In the genomic region with DNA sequence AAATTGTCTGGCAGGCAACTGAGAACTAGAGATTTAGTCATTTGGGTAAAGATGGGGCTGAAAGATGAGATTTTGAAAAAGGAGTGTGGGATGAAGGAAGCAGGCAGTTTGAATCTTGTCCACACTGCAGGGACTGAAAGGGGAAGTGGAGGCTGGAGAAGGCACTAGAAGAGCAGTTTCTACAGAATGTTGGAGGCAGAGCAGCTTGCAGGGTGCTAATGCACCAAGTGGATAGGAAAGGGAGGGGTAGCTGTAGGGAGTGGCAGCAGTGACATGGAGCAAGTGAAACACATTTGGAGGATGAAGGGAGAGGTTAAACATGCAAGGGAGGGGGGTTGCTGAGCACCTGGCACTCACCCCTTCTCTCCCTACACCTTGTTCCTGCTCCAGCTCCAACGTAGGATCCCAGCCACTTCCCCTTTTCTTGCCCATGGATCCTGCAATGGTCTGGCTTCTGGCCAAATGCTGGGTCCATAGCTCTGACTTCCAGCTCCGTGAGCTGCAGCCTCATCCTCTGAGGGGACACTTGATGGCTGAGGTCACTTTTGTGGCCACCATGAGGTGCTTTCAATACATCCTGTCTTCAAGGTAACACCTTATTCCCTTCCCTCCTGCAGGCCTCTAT, we compare ENCODE assay signal across 22 cellular contexts. TPM values are rescaled to one million over a fixed set of nuclear protein-coding genes. Genes with fewer than 3 reads are reported as not detected.
A peak's percentile ranks its signal among the peaks of the same experiment; 100 is the strongest.
DNase-seq lines count a peak whose midpoint lies in the region; ATAC-seq and TF ChIP-seq lines count a peak whose summit lies in the region.
"Had no signal": no experiment of that assay in that cellular context is flagged by ENCODE, and none has a peak within 500 bp of the region (broad histone marks: within the 10 kb centered on the region; RNA-seq: fewer than 3 reads in every experiment).

No MANE protein-coding gene starts in this region.

- H3K9me3 ChIP-seq in HCT116 (ENCODE audit: control insufficient read depth in 1 of 2, insufficient read depth in 1 of 2, low read depth in 1 of 2, low read length in 2 of 2) = no peaks in the 10 kb centered on the region
- H3K9me3 ChIP-seq: adrenal gland, breast epithelium, SK-N-SH, vagina had no signal

- no peak overlapping the region for H2AFZ ChIP-seq in HCT116 (ENCODE audit: low read depth, low read length, poor library complexity, severe bottlenecking)
- H2AFZ ChIP-seq: GM23338 had no signal

- peak; percentile 32 for ATAC-seq in HCT116
- ATAC-seq in activated T-cell treated with anti-CD3 and anti-CD28 coated beads, Interleukin-2, amount 50 U/mL, for 4 hours = no peak
- ATAC-seq: activated CD8-positive, alpha-beta T cell treated with anti-CD3 and anti-CD28 coated beads for 36 hours; GM23338; HepG2; Panc1 had no signal

- RAD21 ChIA-PET in HCT116 (lab: Charles Lee; ENCODE audit: low non-redundant PET in 1 of 2, low total read pairs in 2 of 2, uncharacterized antibody in 2 of 2, unreplicated experiment in 2 of 2) = no interaction called here

- TF ChIP-seq RAD21 in HCT116 (IDR thresholded peaks at IDR 0.05; ENCODE audit: low read depth) = no peak

- peaks cover 1% of the 10 kb centered on the region for H3K27me3 Mint-ChIP-seq in activated T-cell treated with anti-CD3 and anti-CD28 coated beads, Interleukin-2, amount 50 U/mL, for 4 hours (ENCODE audit: low read depth)
- H3K27me3 Mint-ChIP-seq: activated CD8-positive, alpha-beta T cell treated with anti-CD3 and anti-CD28 coated beads for 36 hours had no signal

- H3K4me1 ChIP-seq in HCT116 (ENCODE audit: control insufficient read depth in 1 of 2, insufficient read depth in 2 of 2, low read length in 2 of 2) = no peaks in the 10 kb centered on the region
- H3K4me1 ChIP-seq: adrenal gland, breast epithelium, vagina had no signal

- H3K9me2 ChIP-seq in HCT116 (ENCODE audit: insufficient read depth) = no peaks in the 10 kb centered on the region
- H3K9me2 ChIP-seq: SK-N-SH had no signal

- no peak for TF ChIP-seq POLR2A in HCT116 (IDR thresholded peaks at IDR 0.05; ENCODE audit: borderline replicate concordance, extremely low read depth, insufficient read depth, insufficient read length)
- TF ChIP-seq POLR2A in NB4 (IDR thresholded peaks at IDR 0.05; ENCODE audit: extremely low read depth, insufficient read length) = no peak

- H3K27ac ChIP-seq in HCT116 (ENCODE audit: low read depth, low read length) = no peak overlapping the region
- H3K27ac ChIP-seq: adrenal gland, breast epithelium, vagina had no signal

- intact Hi-C loops in HCT116 (cut with micrococcal nuclease) = no loop called here

- H3K4me1 Mint-ChIP-seq in activated T-cell treated with anti-CD3 and anti-CD28 coated beads, Interleukin-2, amount 50 U/mL, for 4 hours (ENCODE audit: low read depth) = peaks cover 10% of the 10 kb centered on the region

- no TSS peak for BruUV-seq in HCT116 (replicated peaks; lab: Mats Ljungman, UMichigan)

- H4K20me1 ChIP-seq in HCT116 (ENCODE audit: insufficient read depth) = no peaks in the 10 kb centered on the region

- no peaks in the 10 kb centered on the region for H3K36me3 ChIP-seq in HCT116 (ENCODE audit: control insufficient read depth in 1 of 2, insufficient read depth in 2 of 2, low read length in 2 of 2)
- H3K36me3 ChIP-seq: adrenal gland, breast epithelium, vagina had no signal

- no peaks in the 10 kb centered on the region for H3K79me2 ChIP-seq in HCT116 (ENCODE audit: insufficient read depth, low read length)

- TF ChIP-seq CTCF in HCT116 (IDR thresholded peaks at IDR 0.05 in 2 of 3, conservative IDR thresholded peaks at IDR 0.05 in 1 of 3; ENCODE audit: borderline replicate concordance in 1 of 3, insufficient read depth in 1 of 3, low read depth in 2 of 3, low read length in 2 of 3) = no peak
- no peak for TF ChIP-seq CTCF in NB4 (IDR thresholded peaks at IDR 0.05; ENCODE audit: low read depth, low read length)

- H3K4me3 ChIP-seq in HCT116 (replicated peaks in 1 of 2; ENCODE audit: low read depth in 1 of 2, low read length in 2 of 2) = no peak overlapping the region
- H3K4me3 ChIP-seq in NB4 (ENCODE audit: low read depth, low read length) = no peak overlapping the region
- H3K4me3 ChIP-seq: adrenal gland, breast epithelium, GM23338, lung, vagina had no signal

- CTCF ChIA-PET in HCT116 (lab: Charles Lee) = no interaction called here

- H3K4me2 ChIP-seq in HCT116 (ENCODE audit: low read length) = no peak overlapping the region
- H3K4me2 ChIP-seq: GM23338, SK-N-SH had no signal

- H3K27me3 ChIP-seq in HCT116 (ENCODE audit: insufficient read depth, low read length) = no peaks in the 10 kb centered on the region
- H3K27me3 ChIP-seq: adrenal gland, vagina had no signal

- no peaks in the 10 kb centered on the region for H3K9me3 Mint-ChIP-seq in activated T-cell treated with anti-CD3 and anti-CD28 coated beads, Interleukin-2, amount 50 U/mL, for 4 hours
- H3K9me3 Mint-ChIP-seq: activated CD8-positive, alpha-beta T cell treated with anti-CD3 and anti-CD28 coated beads for 36 hours; GM23338 had no signal

- no peaks in the 10 kb centered on the region for H3K36me3 Mint-ChIP-seq in activated T-cell treated with anti-CD3 and anti-CD28 coated beads, Interleukin-2, amount 50 U/mL, for 4 hours (ENCODE audit: insufficient read depth)

- POLR2A ChIA-PET in HCT116 (lab: Charles Lee) = no interaction called here

- H3K9ac ChIP-seq in HCT116 (ENCODE audit: low read length) = no peak overlapping the region
- H3K9ac ChIP-seq: SK-N-SH had no signal

- H3K4me3 Mint-ChIP-seq in activated T-cell treated with anti-CD3 and anti-CD28 coated beads, Interleukin-2, amount 50 U/mL, for 4 hours = no peak overlapping the region
- H3K4me3 Mint-ChIP-seq: activated CD8-positive, alpha-beta T cell treated with anti-CD3 and anti-CD28 coated beads for 36 hours; GM23338 had no signal

- DNase-seq in HCT116 (ENCODE audit: low read depth, low spot score) (no peak), NB4 (ENCODE audit: low read depth) (peak; percentile 50), SKM-1 treated with dmso at 0.1 percent for 144 hours (lab: John Stamatoyannopoulos, UW; ENCODE audit: unreplicated experiment) (peak; percentile 63), pons (ENCODE audit: low spot score) (peak; percentile 5), DMS 273 (lab: John Stamatoyannopoulos, UW; ENCODE audit: unreplicated experiment) (no peak), NCI-H146 (lab: John Stamatoyannopoulos, UW) (no peak)
- no peak for DNase-seq in activated T-cell treated with anti-CD3 and anti-CD28 coated beads, Interleukin-2, amount 50 U/mL, for 4 hours
- DNase-seq: activated CD8-positive, alpha-beta T cell treated with anti-CD3 and anti-CD28 coated beads for 36 hours; activated naive CD4-positive, alpha-beta T cell; activated T-cell treated with anti-CD3 and anti-CD28 coated beads for 4 hours; COR-L47; NCI-H2171 treated with DMSO at 0.1 percent for 48 hours; NCI-H748 treated with DMSO at 0.1 percent for 48 hours; SK-N-SH; T1000 had no signal

TF ChIP-seq in HCT116, 20 proteins besides CTCF, POLR2A, EP300 and RAD21 (continues in another document):
- TF ChIP-seq SRF (IDR thresholded peaks at IDR 0.05; ENCODE audit: low read depth) (no peak), EZH2phosphoT487 (IDR thresholded peaks at IDR 0.05; ENCODE audit: borderline replicate concordance) (no peak), CEBPB (IDR thresholded peaks at IDR 0.05; ENCODE audit: low read depth) (no peak), ZFX (IDR thresholded peaks at IDR 0.05) (no peak), JUND (IDR thresholded peaks at IDR 0.05) (no peak), POLR2AphosphoS5 (IDR thresholded peaks at IDR 0.05; ENCODE audit: low read depth, low read length) (no peak), SP1 (IDR thresholded peaks at IDR 0.05; ENCODE audit: low read depth) (no peak), EZH2 (IDR thresholded peaks at IDR 0.05) (no peak), CBX3 (IDR thresholded peaks at IDR 0.05; ENCODE audit: low read depth) (no peak), TCF7L2 (IDR thresholded peaks at IDR 0.05; ENCODE audit: borderline replicate concordance, extremely low read depth, insufficient read depth, insufficient read length) (no peak), SIN3A (IDR thresholded peaks at IDR 0.05; ENCODE audit: low read depth) (no peak), ELF1 (IDR thresholded peaks at IDR 0.05; ENCODE audit: borderline replicate concordance, low read depth) (no peak), EGR1 (IDR thresholded peaks at IDR 0.05; ENCODE audit: low read depth) (no peak)
- TF ChIP-seq, protein P1, sequence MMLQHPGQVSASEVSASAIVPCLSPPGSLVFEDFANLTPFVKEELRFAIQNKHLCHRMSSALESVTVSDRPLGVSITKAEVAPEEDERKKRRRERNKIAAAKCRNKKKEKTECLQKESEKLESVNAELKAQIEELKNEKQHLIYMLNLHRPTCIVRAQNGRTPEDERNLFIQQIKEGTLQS (IDR thresholded peaks at IDR 0.05) = no peak
- TF ChIP-seq, protein P2, sequence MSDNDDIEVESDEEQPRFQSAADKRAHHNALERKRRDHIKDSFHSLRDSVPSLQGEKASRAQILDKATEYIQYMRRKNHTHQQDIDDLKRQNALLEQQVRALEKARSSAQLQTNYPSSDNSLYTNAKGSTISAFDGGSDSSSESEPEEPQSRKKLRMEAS (IDR thresholded peaks at IDR 0.05) = no peak
- TF ChIP-seq, protein P3, sequence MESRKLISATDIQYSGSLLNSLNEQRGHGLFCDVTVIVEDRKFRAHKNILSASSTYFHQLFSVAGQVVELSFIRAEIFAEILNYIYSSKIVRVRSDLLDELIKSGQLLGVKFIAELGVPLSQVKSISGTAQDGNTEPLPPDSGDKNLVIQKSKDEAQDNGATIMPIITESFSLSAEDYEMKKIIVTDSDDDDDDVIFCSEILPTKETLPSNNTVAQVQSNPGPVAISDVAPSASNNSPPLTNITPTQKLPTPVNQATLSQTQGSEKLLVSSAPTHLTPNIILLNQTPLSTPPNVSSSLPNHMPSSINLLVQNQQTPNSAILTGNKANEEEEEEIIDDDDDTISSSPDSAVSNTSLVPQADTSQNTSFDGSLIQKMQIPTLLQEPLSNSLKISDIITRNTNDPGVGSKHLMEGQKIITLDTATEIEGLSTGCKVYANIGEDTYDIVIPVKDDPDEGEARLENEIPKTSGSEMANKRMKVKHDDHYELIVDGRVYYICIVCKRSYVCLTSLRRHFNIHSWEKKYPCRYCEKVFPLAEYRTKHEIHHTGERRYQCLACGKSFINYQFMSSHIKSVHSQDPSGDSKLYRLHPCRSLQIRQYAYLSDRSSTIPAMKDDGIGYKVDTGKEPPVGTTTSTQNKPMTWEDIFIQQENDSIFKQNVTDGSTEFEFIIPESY (IDR thresholded peaks at IDR 0.05; ENCODE audit: extremely low read depth, insufficient replicate concordance, low read length) = no peak

RNA-seq across cellular contexts. Expression of a gene that starts 30.0 kb away (rescaled TPM):
- 3.3 TPM for total RNA-seq in HCT116 (2021; ENCODE audit: unreplicated experiment)
- polyA plus RNA-seq in HCT116 (2012) = 2.3 and 2.7 TPM in 2 replicates
- 10 to 100 TPM; 32.5 to 36.3 (median 32.6) TPM for total RNA-seq in activated T-cell treated with anti-CD3 and anti-CD28 coated beads, Interleukin-2, amount 50 U/mL, for 4 hours
- polyA plus RNA-seq: SK-N-SH had no signal

RNA-seq across cellular contexts. Expression of a gene that starts 39.5 kb away (rescaled TPM):
- 7.2 TPM for total RNA-seq in HCT116 (2021; ENCODE audit: unreplicated experiment)
- 1.0 and 1.8 TPM in 2 replicates for polyA plus RNA-seq in HCT116 (2012)
- total RNA-seq in activated T-cell treated with anti-CD3 and anti-CD28 coated beads, Interleukin-2, amount 50 U/mL, for 4 hours = 1 to 10 TPM; 4.1 to 4.8 (median 4.6) TPM

Comparison
In these comparisons a context has a peak if more than half of its experiments do, and no peak if none do; other contexts are left out.
1. DNase-seq: peak in NB4 (single experiment), SKM-1 treated with dmso at 0.1 percent for 144 hours (single experiment) and pons (single experiment); none in HCT116 (single experiment), DMS 273 (single experiment), NCI-H146 (single experiment) and activated T-cell treated with anti-CD3 and anti-CD28 coated beads, Interleukin-2, amount 50 U/mL, for 4 hours (single experiment).